Comparison of ENCODE assay signal across 8 cellular contexts in genomic region chrX:136608295-136608933, GRCh38. TPM values are rescaled to one million over a fixed set of nuclear protein-coding genes. Genes with fewer than 3 reads are reported as not detected.
DNase-seq lines count a peak whose midpoint lies in the region; ATAC-seq and TF ChIP-seq lines count a peak whose summit lies in the region.

No MANE protein-coding gene starts in this region.

- intact Hi-C loops in heart right ventricle (cut with DNase I) = loop anchor here in 2 of 10 donors (5.0 to 10.0 kb wide), 2 partner anchors 86 to 319 kb away; no protein-coding TSS in a partner anchor

- peaks cover 0 to 21% (median 0%) of the 10 kb centered on the region in 7 donors for H3K27me3 ChIP-seq in heart right ventricle

- no peak overlapping the region for H3K27ac ChIP-seq in heart right ventricle

- DNase-seq in activated CD8-positive, alpha-beta memory T cell treated with anti-CD3 and anti-CD28 coated beads for 24 hours = peak; percentile 68
- DNase-seq in activated CD8-positive, alpha-beta memory T cell treated with anti-CD3 and anti-CD28 coated beads, Interleukin-2, amount 50 U/mL, for 48 hours = no peak
- DNase-seq in NOMO-1 treated with DMSO at 0.1 percent for 48 hours (lab: John Stamatoyannopoulos, UW; ENCODE audit: unreplicated experiment) = peak; percentile 63
- peak; percentile 32 for DNase-seq in activated T-helper 9 cell treated with anti-CD3 and anti-CD28 coated beads, Interleukin-2, amount 50 U/mL, for 16 hours (ENCODE audit: low read depth)
- peak; percentile 8 to 38 for DNase-seq in heart right ventricle
- DNase-seq in stimulated activated CD4-positive, alpha-beta T cell treated with anti-CD3 and anti-CD28 coated beads, TNF-alpha, amount 100 ng/mL, for 1 hour (ENCODE audit: low read depth in 3 of 3, low spot score in 1 of 3) = peak in 2 of 3 donors; percentile 29 to 33
- no peak for DNase-seq in HK-2 (ENCODE audit: unreplicated experiment)

- H3K4me1 ChIP-seq in heart right ventricle = no peaks in the 10 kb centered on the region

- ATAC-seq in heart right ventricle (peak in 1 of 8 donors; percentile 50), GM19023 (IDR thresholded peaks at IDR 0.05; ENCODE audit: unreplicated experiment) (no peak)

- H3K36me3 ChIP-seq in heart right ventricle = no peaks in the 10 kb centered on the region

- H3K9me3 ChIP-seq in heart right ventricle = no peaks in the 10 kb centered on the region

- TF ChIP-seq CTCF in heart right ventricle (IDR thresholded peaks at IDR 0.05) = peak in 7 of 9 donors; percentile 7 to 50 (median 35)

- WGBS in heart right ventricle, 2 donors = 48 to 52% methylated on average over 10 of the region's 10 CpGs

- H3K4me3 ChIP-seq in heart right ventricle = no peak overlapping the region

RNA-seq across cellular contexts. Expression of gene CD40LG, which starts 39.5 kb away (rescaled TPM):
- total RNA-seq in heart right ventricle = under 1 TPM in 4 of 10 donors, not detected in 6; 0.21 to 0.67 (median 0.28) TPM
- polyA plus RNA-seq in heart right ventricle = under 1 TPM in 1 of 2 donors, not detected in 1; 0.06 TPM

Comparison
In these comparisons a context has a peak if more than half of its experiments do, and no peak if none do; other contexts are left out.
1. DNase-seq: peak in activated CD8-positive, alpha-beta memory T cell treated with anti-CD3 and anti-CD28 coated beads for 24 hours (single experiment), NOMO-1 treated with DMSO at 0.1 percent for 48 hours (single experiment), activated T-helper 9 cell treated with anti-CD3 and anti-CD28 coated beads, Interleukin-2, amount 50 U/mL, for 16 hours (single experiment), heart right ventricle (2 of 2) and stimulated activated CD4-positive, alpha-beta T cell treated with anti-CD3 and anti-CD28 coated beads, TNF-alpha, amount 100 ng/mL, for 1 hour (2 of 3); none in activated CD8-positive, alpha-beta memory T cell treated with anti-CD3 and anti-CD28 coated beads, Interleukin-2, amount 50 U/mL, for 48 hours (single experiment) and HK-2 (single experiment).